ENCODE assay signal across 15 cellular contexts in the genomic region with DNA sequence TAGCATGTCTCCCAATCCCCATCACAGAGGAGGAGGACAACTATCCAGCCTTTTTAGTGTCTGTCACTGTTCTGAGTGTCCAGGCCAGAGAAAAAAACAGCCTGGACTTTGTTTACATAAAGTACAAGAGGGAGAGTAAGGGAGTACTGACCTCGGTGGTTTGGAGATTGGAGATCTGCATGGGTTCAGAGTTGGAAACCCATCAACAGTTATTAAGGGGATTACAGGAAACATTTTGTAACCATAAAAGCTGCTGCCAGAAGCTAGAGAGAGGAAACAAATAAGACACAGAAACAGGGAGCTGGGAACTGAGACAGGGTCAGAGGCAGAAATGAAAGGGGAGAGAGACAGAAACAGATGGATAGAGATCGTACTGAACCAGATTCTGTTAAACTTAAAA.
DNase-seq lines count a peak whose midpoint lies in the region; ATAC-seq and TF ChIP-seq lines count a peak whose summit lies in the region.
"Had no signal": no experiment of that assay in that cellular context is flagged by ENCODE, and none has a peak within 500 bp of the region (broad histone marks: within the 10 kb centered on the region; RNA-seq: fewer than 3 reads in every experiment).

No MANE protein-coding gene starts in this region.

- peak; percentile 64 to 75 for ATAC-seq in gastrocnemius medialis
- ATAC-seq: activated CD8-positive, alpha-beta T cell treated with anti-CD3 and anti-CD28 coated beads, Interleukin-2, amount 10 ng/mL, durations not matched to agents 7 days and 5 days; natural killer cell; SK-N-SH treated with all-trans-retinoic acid at 6 μM for 48 hours had no signal

- intact Hi-C loops in gastrocnemius medialis (cut with DNase I; ENCODE audit: low total_unique reads) (no loop called here), lower leg skin (cut with DNase I; ENCODE audit: low total_unique reads) (no loop called here)

- TF ChIP-seq CTCF in LNCaP clone FGC (IDR thresholded peaks at IDR 0.05; ENCODE audit: control insufficient read depth, extremely low read depth, insufficient read depth) (no peak), gastrocnemius medialis (IDR thresholded peaks at IDR 0.05 in 4 of 5, conservative IDR thresholded peaks at IDR 0.05 in 1 of 5) (no peak), WERI-Rb-1 (IDR thresholded peaks at IDR 0.05; ENCODE audit: low read depth, low read length) (no peak), lower leg skin (IDR thresholded peaks at IDR 0.05) (no peak)

- H3K27ac ChIP-seq in gastrocnemius medialis (peak overlapping the region in 3 of 4 donors; percentile 21 to 34 (median 32)), WERI-Rb-1 (no peak overlapping the region)

- in situ Hi-C loops in gastrocnemius medialis (cut with MboI; ENCODE audit: low sequenced_read_pairs in 4 of 4) = no loop called here

- no peak for TF ChIP-seq POLR2A in gastrocnemius medialis (IDR thresholded peaks at IDR 0.05)
- TF ChIP-seq POLR2A in lower leg skin (IDR thresholded peaks at IDR 0.05) = no peak

- H3K9me3 ChIP-seq in gastrocnemius medialis = no peaks in the 10 kb centered on the region
- no peaks in the 10 kb centered on the region for H3K9me3 ChIP-seq in WERI-Rb-1 (ENCODE audit: severe bottlenecking)
- H3K9me3 ChIP-seq: upper lobe of left lung had no signal

- H3K4me3 ChIP-seq in LNCaP clone FGC (ENCODE audit: low read depth, low read length) (no peak overlapping the region), gastrocnemius medialis (no peak overlapping the region), WERI-Rb-1 (ENCODE audit: low read depth, low read length) (no peak overlapping the region), lower leg skin (ENCODE audit: low read depth, poor library complexity, severe bottlenecking) (no peak overlapping the region)
- H3K4me3 ChIP-seq: upper lobe of left lung had no signal

- H3K36me3 ChIP-seq in gastrocnemius medialis (no peaks in the 10 kb centered on the region), WERI-Rb-1 (no peaks in the 10 kb centered on the region)
- H3K36me3 ChIP-seq: upper lobe of left lung had no signal

- DNase-seq in LNCaP clone FGC (ENCODE audit: low read depth) = peak; percentile 41
- peak; percentile 24 for DNase-seq in fibroblast of gingiva (ENCODE audit: low read depth)
- DNase-seq in medulla oblongata (ENCODE audit: extremely low spot score) = peak; percentile 22
- no peak for DNase-seq in gastrocnemius medialis
- no peak for DNase-seq in WERI-Rb-1
- no peak for DNase-seq in NCI-H2107 (lab: John Stamatoyannopoulos, UW)
- DNase-seq in SHP77 (lab: John Stamatoyannopoulos, UW) = no peak
- DNase-seq in lower leg skin (ENCODE audit: low spot score in 2 of 2) = no peak
- DNase-seq: activated CD8-positive, alpha-beta T cell treated with anti-CD3 and anti-CD28 coated beads, Interleukin-2, amount 10 ng/mL, durations not matched to agents 7 days and 5 days; CD4-positive, alpha-beta memory T cell; Kasumi-1; natural killer cell; NCI-H1694; upper lobe of left lung had no signal

- H3K27me3 ChIP-seq in gastrocnemius medialis = no peaks in the 10 kb centered on the region
- H3K27me3 ChIP-seq in WERI-Rb-1 (ENCODE audit: insufficient read depth, low read depth, severe bottlenecking) = peaks cover 14% of the 10 kb centered on the region
- H3K27me3 ChIP-seq: upper lobe of left lung had no signal

- WGBS in lower leg skin, 2 donors = 37 to 53% methylated on average over 2 of the region's 2 CpGs

- H3K4me1 ChIP-seq in gastrocnemius medialis = peaks cover 0 to 22% of the 10 kb centered on the region in 2 donors

Comparison
In these comparisons a context has a peak if more than half of its experiments do, and no peak if none do; other contexts are left out.
1. DNase-seq: peak in LNCaP clone FGC (single experiment), fibroblast of gingiva (single experiment) and medulla oblongata (single experiment); none in gastrocnemius medialis (0 of 2), WERI-Rb-1 (single experiment), NCI-H2107 (single experiment), SHP77 (0 of 2) and lower leg skin (0 of 2).